In the genomic region with DNA sequence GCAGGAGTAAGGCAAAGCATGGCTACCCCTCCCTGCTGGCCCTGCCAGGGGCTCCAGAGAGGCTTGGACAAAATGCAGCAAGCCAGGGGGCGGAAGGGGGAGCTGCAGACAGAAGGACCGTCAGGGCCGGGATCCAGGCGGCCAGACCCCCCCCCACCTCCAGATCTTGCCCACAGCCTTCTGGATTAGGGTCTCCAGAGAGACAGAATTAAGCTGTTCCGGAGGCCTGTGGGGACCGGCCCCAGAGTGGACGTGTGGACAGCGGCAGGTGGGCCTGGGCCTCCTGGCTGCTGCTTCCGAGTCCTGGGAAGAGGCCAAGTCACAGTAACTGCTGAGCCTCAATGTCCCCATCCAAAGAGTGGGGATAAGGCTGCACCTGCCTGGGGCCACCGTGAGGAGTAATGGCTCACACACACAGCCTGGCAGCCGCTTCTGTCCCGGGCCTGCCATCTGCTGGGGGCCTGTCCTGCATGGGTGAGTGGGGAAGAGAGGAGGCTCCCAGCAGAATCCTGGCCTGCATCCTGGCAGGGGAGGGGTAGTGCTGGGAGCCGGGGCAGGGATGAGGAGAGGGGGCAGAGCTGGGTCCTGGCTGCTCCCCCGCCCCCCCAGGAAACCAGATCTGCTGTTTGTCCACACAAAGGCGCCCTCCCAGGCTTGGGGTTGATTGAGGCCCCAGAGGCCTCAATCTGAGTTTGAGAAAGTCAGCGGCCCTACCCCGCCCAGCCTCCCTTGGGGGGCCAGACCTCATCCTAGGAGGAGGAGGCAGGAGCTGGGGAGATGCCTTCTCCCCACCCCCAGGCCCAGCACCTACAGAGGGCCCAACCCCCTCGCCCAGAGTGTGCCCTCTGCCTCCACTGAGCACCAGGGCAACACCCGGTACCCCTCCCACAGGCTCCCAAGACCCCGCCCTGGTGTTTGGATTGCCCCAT, we compare ENCODE assay signal across 1 cellular context.
TF ChIP-seq lines count a peak whose summit lies in the region.

No MANE protein-coding gene starts in this region.

TF ChIP-seq in HepG2, 621 proteins besides CTCF, POLR2A, EP300 and RAD21 (continued from another document):
- TF ChIP-seq, protein P1, sequence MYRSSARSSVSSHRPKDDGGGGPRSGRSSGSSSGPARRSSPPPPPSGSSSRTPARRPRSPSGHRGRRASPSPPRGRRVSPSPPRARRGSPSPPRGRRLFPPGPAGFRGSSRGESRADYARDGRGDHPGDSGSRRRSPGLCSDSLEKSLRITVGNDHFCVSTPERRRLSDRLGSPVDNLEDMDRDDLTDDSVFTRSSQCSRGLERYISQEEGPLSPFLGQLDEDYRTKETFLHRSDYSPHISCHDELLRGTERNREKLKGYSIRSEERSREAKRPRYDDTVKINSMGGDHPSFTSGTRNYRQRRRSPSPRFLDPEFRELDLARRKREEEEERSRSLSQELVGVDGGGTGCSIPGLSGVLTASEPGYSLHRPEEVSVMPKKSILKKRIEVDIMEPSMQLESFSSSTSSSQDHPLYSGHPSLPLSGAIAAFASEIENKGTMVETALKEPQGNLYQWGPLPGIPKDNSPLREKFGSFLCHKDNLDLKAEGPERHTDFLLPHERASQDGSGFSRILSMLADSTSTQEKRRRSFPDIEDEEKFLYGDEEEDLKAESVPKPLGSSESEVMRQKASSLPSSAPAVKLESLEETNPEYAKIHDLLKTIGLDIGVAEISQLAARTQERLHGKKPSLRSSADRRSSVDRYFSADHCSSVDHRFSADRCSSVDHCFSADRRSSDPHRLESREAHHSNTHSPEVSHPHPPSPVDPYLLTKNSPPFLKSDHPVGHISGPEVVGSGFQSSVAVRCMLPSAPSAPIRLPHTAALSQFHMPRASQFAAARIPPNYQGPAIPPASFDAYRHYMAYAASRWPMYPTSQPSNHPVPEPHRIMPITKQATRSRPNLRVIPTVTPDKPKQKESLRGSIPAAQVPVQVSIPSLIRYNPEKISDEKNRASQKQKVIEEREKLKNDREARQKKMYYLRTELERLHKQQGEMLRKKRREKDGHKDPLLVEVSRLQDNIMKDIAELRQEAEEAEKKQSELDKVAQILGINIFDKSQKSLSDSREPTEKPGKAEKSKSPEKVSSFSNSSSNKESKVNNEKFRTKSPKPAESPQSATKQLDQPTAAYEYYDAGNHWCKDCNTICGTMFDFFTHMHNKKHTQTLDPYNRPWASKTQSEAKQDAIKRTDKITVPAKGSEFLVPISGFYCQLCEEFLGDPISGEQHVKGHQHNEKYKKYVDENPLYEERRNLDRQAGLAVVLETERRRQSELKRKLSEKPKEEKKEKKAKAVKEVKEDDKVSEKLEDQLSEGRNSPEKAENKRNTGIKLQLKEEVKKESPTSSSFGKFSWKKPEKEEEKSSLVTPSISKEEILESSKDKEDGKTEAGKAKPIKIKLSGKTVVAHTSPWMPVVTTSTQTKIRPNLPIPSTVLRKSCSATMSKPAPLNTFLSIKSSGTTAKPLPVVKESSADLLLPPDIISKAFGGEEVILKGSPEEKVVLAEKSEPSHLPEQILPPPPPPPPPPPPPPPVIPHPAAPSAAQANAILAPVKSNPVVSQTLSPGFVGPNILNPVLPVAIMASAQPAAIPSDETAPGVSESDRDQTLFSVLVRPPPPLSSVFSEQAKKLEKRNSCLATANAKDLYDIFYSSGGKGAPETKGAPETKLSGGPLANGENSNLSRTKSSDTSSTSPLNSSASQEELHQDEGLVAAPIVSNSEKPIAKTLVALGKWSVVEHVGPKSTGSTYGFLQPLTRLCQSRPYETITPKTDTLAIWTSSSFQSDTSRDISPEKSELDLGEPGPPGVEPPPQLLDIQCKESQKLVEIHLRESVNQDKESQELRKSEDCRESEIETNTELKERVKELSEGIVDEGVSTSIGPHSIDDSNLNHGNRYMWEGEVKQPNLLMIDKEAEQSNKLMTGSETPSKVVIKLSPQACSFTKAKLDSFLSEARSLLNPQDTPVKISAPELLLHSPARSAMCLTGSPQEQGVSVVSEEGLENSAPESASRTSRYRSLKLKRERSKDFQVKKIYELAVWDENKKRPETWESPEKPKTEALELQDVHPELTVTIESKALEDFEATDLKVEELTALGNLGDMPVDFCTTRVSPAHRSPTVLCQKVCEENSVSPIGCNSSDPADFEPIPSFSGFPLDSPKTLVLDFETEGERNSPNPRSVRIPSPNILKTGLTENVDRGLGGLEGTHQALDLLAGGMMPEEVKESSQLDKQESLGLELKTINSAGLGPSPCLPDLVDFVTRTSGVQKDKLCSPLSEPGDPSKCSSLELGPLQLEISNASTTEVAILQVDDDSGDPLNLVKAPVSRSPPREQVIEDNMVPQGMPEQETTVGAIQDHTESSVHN (CRISPR knock-in tag; IDR thresholded peaks at IDR 0.05) = no peak
- TF ChIP-seq ZNF629 (CRISPR knock-in tag; conservative IDR thresholded peaks at IDR 0.05) (peak; percentile 85), ZNF891 (CRISPR knock-in tag; IDR thresholded peaks at IDR 0.05) (no peak), XBP1 (CRISPR knock-in tag; IDR thresholded peaks at IDR 0.05) (no peak), CAMTA2 (CRISPR knock-in tag; IDR thresholded peaks at IDR 0.05; ENCODE audit: borderline replicate concordance) (0 out of 2 replicates have a peak, but pooled peaks have one; percentile 44)
